In the genomic region with DNA sequence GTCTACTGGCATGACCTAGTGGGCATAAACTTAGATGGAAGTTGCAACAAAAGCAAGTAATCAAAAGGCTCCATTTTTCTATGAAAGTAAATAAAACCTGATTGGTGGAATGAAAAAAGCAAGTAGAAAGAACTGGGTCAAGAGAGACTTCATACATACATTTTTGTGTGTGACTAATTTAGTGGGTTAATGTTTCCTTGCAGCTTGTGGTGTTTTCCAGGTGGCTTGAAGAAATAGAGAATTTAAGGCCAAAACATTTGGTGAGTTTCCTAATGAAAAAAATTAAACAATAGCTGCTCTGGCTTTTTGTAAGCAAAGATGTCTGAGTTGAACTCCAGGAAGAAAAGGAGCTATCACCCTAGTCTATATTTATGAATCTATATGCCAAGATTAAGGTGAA, we compare ENCODE assay signal across 27 cellular contexts.
"Had no signal": no experiment of that assay in that cellular context is flagged by ENCODE, and none has a peak within 500 bp of the region (broad histone marks: within the 10 kb centered on the region; RNA-seq: fewer than 3 reads in every experiment).

No MANE protein-coding gene starts in this region.

- FAIRE-seq: endometrium, islet of Langerhans, keratinocyte had no signal

- H3K4me1 Mint-ChIP-seq: naive B cell; naive thymus-derived CD8-positive, alpha-beta T cell had no signal

- H3K36me3 ChIP-seq: colonic mucosa, esophagus squamous epithelium, gastrocnemius medialis, heart right ventricle, left lung, lower lobe of right lung had no signal

- H3K4me1 ChIP-seq: colonic mucosa, esophagus squamous epithelium, gastrocnemius medialis, heart right ventricle, left lung, lower lobe of right lung had no signal

- H3K4me3 ChIP-seq: colonic mucosa, esophagus squamous epithelium, gastrocnemius medialis, heart right ventricle, left lung, lower lobe of right lung, mucosa of descending colon had no signal

- H3K27me3 Mint-ChIP-seq: effector memory CD8-positive, alpha-beta T cell had no signal

- H3K27ac Mint-ChIP-seq: effector memory CD8-positive, alpha-beta T cell; endodermal cell; mesothelial cell of epicardium; naive B cell; naive thymus-derived CD8-positive, alpha-beta T cell had no signal

- H3K4me3 Mint-ChIP-seq: effector memory CD8-positive, alpha-beta T cell; endodermal cell; mesothelial cell of epicardium; naive B cell; naive thymus-derived CD8-positive, alpha-beta T cell had no signal

- DNase-seq: colonic mucosa; effector CD8-positive, alpha-beta T cell; effector memory CD8-positive, alpha-beta T cell; endodermal cell; erythroblast; esophagus squamous epithelium; foreskin fibroblast; foreskin melanocyte; gastrocnemius medialis; glutamatergic neuron; head of caudate nucleus; heart right ventricle; hippocampal formation; left cardiac atrium; left lung; left ventricle myocardium superior; lower lobe of right lung; mesenchymal stem cell; mucosa of descending colon; naive B cell; naive thymus-derived CD8-positive, alpha-beta T cell had no signal

- H3K36me3 Mint-ChIP-seq: mesothelial cell of epicardium had no signal

- H3K27me3 ChIP-seq: colonic mucosa, esophagus squamous epithelium, gastrocnemius medialis, heart right ventricle, left lung had no signal

- ATAC-seq: effector memory CD8-positive, alpha-beta T cell; esophagus mucosa; gastrocnemius medialis; heart right ventricle; left cardiac atrium; left lung; left ventricle myocardium superior; lower lobe of right lung; mucosa of descending colon; naive thymus-derived CD8-positive, alpha-beta T cell had no signal

- H3K27ac ChIP-seq: colonic mucosa, epithelial cell of prostate, esophagus squamous epithelium, gastrocnemius medialis, heart right ventricle, left lung, lower lobe of right lung had no signal
